Comparison of ENCODE assay signal across 12 cellular contexts in genomic region chr1:198253259-198253658, GRCh38.
DNase-seq lines count a peak whose midpoint lies in the region; ATAC-seq, FAIRE-seq and TF ChIP-seq lines count a peak whose summit lies in the region.
"Had no signal": no experiment of that assay in that cellular context is flagged by ENCODE, and none has a peak within 500 bp of the region (broad histone marks: within the 10 kb centered on the region; RNA-seq: fewer than 3 reads in every experiment).

No MANE protein-coding gene starts in this region.

- H3K27me3 ChIP-seq in DOHH2 (ENCODE audit: control insufficient read depth, low read length) (no peaks in the 10 kb centered on the region), SK-N-SH (ENCODE audit: insufficient read depth) (no peaks in the 10 kb centered on the region)
- H3K27me3 ChIP-seq: testis had no signal

- H3K4me2 ChIP-seq in DOHH2 (ENCODE audit: low read length) (peak overlapping the region; percentile 16; the same call in 1 of the 2 replicates), SK-N-SH (peak overlapping the region; percentile 38; the same call in 1 of the 2 replicates)

- H3K9me2 ChIP-seq in DOHH2 (replicated peaks; ENCODE audit: control insufficient read depth, low read length) (no peaks in the 10 kb centered on the region), SK-N-SH (no peaks in the 10 kb centered on the region)

- H3K36me3 ChIP-seq in DOHH2 (ENCODE audit: control insufficient read depth, low read length): no peaks in the 10 kb centered on the region
- peaks cover 17 to 41% of the 10 kb centered on the region in 2 experiments for H3K36me3 ChIP-seq in SK-N-SH (replicated peaks in 1 of 2; ENCODE audit: control insufficient read depth in 1 of 2, insufficient read depth in 2 of 2, low read length in 1 of 2)

- H3K4me1 ChIP-seq in DOHH2 (ENCODE audit: control insufficient read depth, low read length) (peaks cover 10% of the 10 kb centered on the region), SK-N-SH (ENCODE audit: control insufficient read depth in 1 of 2, insufficient read depth in 2 of 2, low read depth in 1 of 2, low read length in 1 of 2) (peaks cover 6 to 32% of the 10 kb centered on the region in 2 experiments; a peak in 2 of 4 replicates)
- H3K4me1 ChIP-seq: testis had no signal

- WGBS in SK-N-SH (ENCODE audit: low lambda C conversion rate): 75% methylated on average over 4 of the region's 4 CpGs

- H2AFZ ChIP-seq in SK-N-SH (ENCODE audit: low read depth): no peak overlapping the region

- H3K9me3 ChIP-seq in DOHH2 (ENCODE audit: control insufficient read depth, insufficient read depth, low read length): no peaks in the 10 kb centered on the region
- no peaks in the 10 kb centered on the region for H3K9me3 ChIP-seq in SK-N-SH
- H3K9me3 ChIP-seq: testis had no signal

- H3K27ac ChIP-seq in DOHH2 (ENCODE audit: low read depth, low read length) (no peak overlapping the region), SK-N-SH (ENCODE audit: low read depth in 2 of 2, low read length in 1 of 2) (peak overlapping the region in 1 of 2 experiments; percentile 50)
- H3K27ac ChIP-seq: testis had no signal

- H3K79me2 ChIP-seq in DOHH2 (ENCODE audit: control insufficient read depth, low read length) (peaks cover 3% of the 10 kb centered on the region; the same call in 1 of the 2 replicates), SK-N-SH (ENCODE audit: insufficient read depth) (peaks cover 97% of the 10 kb centered on the region)

- H3K4me3 ChIP-seq in DOHH2 (ENCODE audit: low read length) (no peak overlapping the region), SK-N-SH (ENCODE audit: low read depth in 2 of 2, low read length in 1 of 2) (no peak overlapping the region)
- H3K4me3 ChIP-seq: skin epidermis, testis had no signal

- ATAC-seq in HG02884 (IDR thresholded peaks at IDR 0.05; ENCODE audit: unreplicated experiment): peak; percentile 78

- POLR2A ChIA-PET in SK-N-SH (lab: Yijun Ruan, JAX): no interaction called here

- H3F3A ChIP-seq in DOHH2 (ENCODE audit: control insufficient read depth, insufficient read depth): no peaks in the 10 kb centered on the region
- peaks cover 55% of the 10 kb centered on the region for H3F3A ChIP-seq in SK-N-SH (replicated peaks; ENCODE audit: insufficient read depth)

- H4K20me1 ChIP-seq in DOHH2 (ENCODE audit: control insufficient read depth, insufficient read depth, low read depth, low read length) (no peaks in the 10 kb centered on the region), SK-N-SH (ENCODE audit: insufficient read depth) (no peaks in the 10 kb centered on the region)

- peak; percentile 3 for DNase-seq in GM19239 (ENCODE audit: insufficient read length, low spot score)
- no peak for DNase-seq in SK-N-SH
- no peak for DNase-seq in NOMO-1 (lab: John Stamatoyannopoulos, UW; ENCODE audit: unreplicated experiment in 2 of 2)
- no peak for DNase-seq in HT-29 (ENCODE audit: low spot score)
- DNase-seq in UCSD-AML1 (lab: John Stamatoyannopoulos, UW; ENCODE audit: unreplicated experiment): no peak
- DNase-seq in kidney glomerular epithelial cell (lab: John Stamatoyannopoulos, UW): no peak
- DNase-seq: activated CD4-positive, alpha-beta T cell treated with anti-CD3 and anti-CD28 coated beads, Interleukin-2, amount 10 ng/mL, durations not matched to agents 7 days and 5 days; NCI-H774; testis had no signal

- CTCF ChIA-PET in SK-N-SH (lab: Yijun Ruan, JAX): no interaction called here

- no peak overlapping the region for H3K9ac ChIP-seq in SK-N-SH

- no peak for FAIRE-seq in GM19239 (lab: Jason Lieb, UNC)

- TF ChIP-seq EP300 in SK-N-SH (IDR thresholded peaks at IDR 0.05; ENCODE audit: borderline replicate concordance in 1 of 2, low read depth in 1 of 2, low read length in 1 of 2): no peak

- TF ChIP-seq RAD21 in SK-N-SH (IDR thresholded peaks at IDR 0.05; ENCODE audit: low read length): no peak

- TF ChIP-seq CTCF in DOHH2 (IDR thresholded peaks at IDR 0.05; ENCODE audit: low read depth, low read length, poor library complexity, severe bottlenecking) (no peak), SK-N-SH (IDR thresholded peaks at IDR 0.05) (no peak)

TF ChIP-seq in SK-N-SH, 30 proteins besides CTCF, POLR2A, EP300 and RAD21:
- no peak for TF ChIP-seq POLR2AphosphoS5 (IDR thresholded peaks at IDR 0.05; ENCODE audit: low read depth, low read length)
- no peak for TF ChIP-seq FOSL2 (IDR thresholded peaks at IDR 0.05; ENCODE audit: borderline replicate concordance, low read depth)
- no peak for TF ChIP-seq JUND (IDR thresholded peaks at IDR 0.05)
- no peak for TF ChIP-seq ELF1 (IDR thresholded peaks at IDR 0.05)
- TF ChIP-seq ZBTB33 (IDR thresholded peaks at IDR 0.05; ENCODE audit: borderline replicate concordance, low read depth): no peak
- no peak for TF ChIP-seq GATA2 (CRISPR knock-in tag; IDR thresholded peaks at IDR 0.05)
- no peak for TF ChIP-seq NRF1 (IDR thresholded peaks at IDR 0.05; ENCODE audit: low read depth, low read length)
- no peak for TF ChIP-seq TCF12 (IDR thresholded peaks at IDR 0.05)
- no peak for TF ChIP-seq USF1 (IDR thresholded peaks at IDR 0.05; ENCODE audit: borderline replicate concordance, low read depth)
- no peak for TF ChIP-seq REST (IDR thresholded peaks at IDR 0.05; ENCODE audit: low read depth, low read length)
- no peak for TF ChIP-seq SMC3 (IDR thresholded peaks at IDR 0.05; ENCODE audit: low read depth, low read length)
- no peak for TF ChIP-seq USF2 (IDR thresholded peaks at IDR 0.05; ENCODE audit: borderline replicate concordance, low read depth, low read length)
